ENCODE assay signal across 19 cellular contexts in genomic region chr11:17407575-17407974, GRCh38. TPM values are rescaled to one million over a fixed set of nuclear protein-coding genes. Genes with fewer than 3 reads are reported as not detected.
DNase-seq lines count a peak whose midpoint lies in the region; ATAC-seq, FAIRE-seq and TF ChIP-seq lines count a peak whose summit lies in the region.
"Had no signal": no experiment of that assay in that cellular context is flagged by ENCODE, and none has a peak within 500 bp of the region (broad histone marks: within the 10 kb centered on the region; RNA-seq: fewer than 3 reads in every experiment).

No MANE protein-coding gene starts in this region.

- POLR2A ChIA-PET in OCI-LY7 (lab: Charles Lee) = interaction anchor here (0.6 to 0.7 kb wide), 2 partner anchors 11 to 409 kb away, joined by 3 to 4 read pairs; no protein-coding TSS in a partner anchor

- H3K9me2 ChIP-seq in OCI-LY7 (ENCODE audit: insufficient read depth, low read length) = no peaks in the 10 kb centered on the region

- H3K4me1 Mint-ChIP-seq in activated CD4-positive, alpha-beta T cell treated with anti-CD3 and anti-CD28 coated beads, Interleukin-2, amount 10 ng/mL, durations not matched to agents 24 days and 14 days = peaks cover 2% of the 10 kb centered on the region
- H3K4me1 Mint-ChIP-seq: CD4-positive, CD25-positive, alpha-beta regulatory T cell had no signal

- H3K4me1 ChIP-seq in BLaER1 treated with 17β-estradiol and CSF1 and Interleukin-3, amounts not matched to agents 10 nM and 100 nM = peaks cover 25 to 65% (median 57%) of the 10 kb centered on the region in 10 experiments
- H3K4me1 ChIP-seq in OCI-LY7 (ENCODE audit: insufficient read depth, low read length, poor library complexity, severe bottlenecking) = peaks cover 16% of the 10 kb centered on the region
- peaks cover 27% of the 10 kb centered on the region for H3K4me1 ChIP-seq in psoas muscle
- H3K4me1 ChIP-seq: Caco-2 had no signal

- H3K36me3 Mint-ChIP-seq in activated CD4-positive, alpha-beta T cell treated with anti-CD3 and anti-CD28 coated beads, Interleukin-2, amount 10 ng/mL, durations not matched to agents 24 days and 14 days (ENCODE audit: low read depth) = no peaks in the 10 kb centered on the region
- H3K36me3 Mint-ChIP-seq: CD4-positive, CD25-positive, alpha-beta regulatory T cell had no signal

- H3K4me2 ChIP-seq in BLaER1 treated with 17β-estradiol and CSF1 and Interleukin-3, amounts not matched to agents 10 nM and 100 nM = peak overlapping the region; percentile 3 to 92 (median 83); a peak in 18 of 22 replicates
- no peak overlapping the region for H3K4me2 ChIP-seq in OCI-LY7 (ENCODE audit: low read length)

- WGBS in psoas muscle, 3 donors = 90 to 100% (median 95%) methylated on average over 2 of the region's 2 CpGs

- H3K27ac ChIP-seq in BLaER1 treated with 17β-estradiol and CSF1 and Interleukin-3, amounts not matched to agents 10 nM and 100 nM = peak overlapping the region in 4 of 11 experiments; percentile 63 to 71 (median 68); a peak in 2 of 22 replicates
- H3K27ac ChIP-seq in OCI-LY7 (ENCODE audit: low read depth, low read length, poor library complexity, severe bottlenecking) (no peak overlapping the region), psoas muscle (peak overlapping the region; percentile 88)

- H3K9me3 Mint-ChIP-seq in activated CD4-positive, alpha-beta T cell treated with anti-CD3 and anti-CD28 coated beads, Interleukin-2, amount 10 ng/mL, durations not matched to agents 24 days and 14 days = no peaks in the 10 kb centered on the region

- DNase-seq in OCI-LY7 (ENCODE audit: low spot score) (no peak), bronchial epithelial cell (ENCODE audit: low read depth) (no peak), psoas muscle (no peak), GM10266 (ENCODE audit: extremely low spot score) (no peak)
- no peak for DNase-seq in activated CD4-positive, alpha-beta T cell treated with anti-CD3 and anti-CD28 coated beads, Interleukin-2, amount 10 ng/mL, durations not matched to agents 24 days and 14 days
- DNase-seq: Caco-2; CD4-positive, CD25-positive, alpha-beta regulatory T cell; DMS153; HCEC 1CT; KBM-7; NCI-H1436 treated with DMSO at 0.1 percent for 48 hours; NCI-H2081; NCI-H510A treated with DMSO at 0.1 percent for 48 hours; NCI-H82; Right ventricle myocardium superior had no signal

- no peak overlapping the region for H3K4me3 ChIP-seq in BLaER1 treated with 17β-estradiol and CSF1 and Interleukin-3, amounts not matched to agents 10 nM and 100 nM
- H3K4me3 ChIP-seq in OCI-LY7 (ENCODE audit: low read depth, low read length, poor library complexity, severe bottlenecking) (no peak overlapping the region), bronchial epithelial cell (ENCODE audit: low read depth, low read length) (no peak overlapping the region), psoas muscle (no peak overlapping the region)

- H2AFZ ChIP-seq in OCI-LY7 (ENCODE audit: low read length) = peak overlapping the region; percentile 21; the same call in 1 of the 2 replicates

- peak; percentile 23 for FAIRE-seq in bronchial epithelial cell (lab: Jason Lieb, UNC)

- CTCF ChIA-PET in OCI-LY7 (lab: Charles Lee; ENCODE audit: unreplicated experiment) = no interaction called here

- H3K4me3 Mint-ChIP-seq in activated CD4-positive, alpha-beta T cell treated with anti-CD3 and anti-CD28 coated beads, Interleukin-2, amount 10 ng/mL, durations not matched to agents 24 days and 14 days = no peak overlapping the region

- TF ChIP-seq CTCF in OCI-LY7 (conservative IDR thresholded peaks at IDR 0.05; ENCODE audit: low read length) = no peak
- TF ChIP-seq CTCF in bronchial epithelial cell (IDR thresholded peaks at IDR 0.05; ENCODE audit: insufficient read depth, low read length, severe bottlenecking) = no peak
- TF ChIP-seq CTCF in psoas muscle (IDR thresholded peaks at IDR 0.05) = no peak
- no peak for TF ChIP-seq CTCF in GM10266 (IDR thresholded peaks at IDR 0.05; ENCODE audit: control insufficient read depth, insufficient read depth, low read depth, missing control alignments)

- no peaks in the 10 kb centered on the region for H3K27me3 ChIP-seq in BLaER1 treated with 17β-estradiol and CSF1 and Interleukin-3, amounts not matched to agents 10 nM and 100 nM
- H3K27me3 ChIP-seq in bronchial epithelial cell (ENCODE audit: control insufficient read depth, insufficient read depth, low read length) = peaks cover 2% of the 10 kb centered on the region
- H3K27me3 ChIP-seq in psoas muscle (ENCODE audit: insufficient read depth in 3 of 3, low read length in 2 of 3) = no peaks in the 10 kb centered on the region

- no peaks in the 10 kb centered on the region for H3K9me3 ChIP-seq in BLaER1 treated with 17β-estradiol and CSF1 and Interleukin-3, amounts not matched to agents 10 nM and 100 nM (replicated peaks in 1 of 11)
- H3K9me3 ChIP-seq in OCI-LY7 (ENCODE audit: low read length) (no peaks in the 10 kb centered on the region), psoas muscle (no peaks in the 10 kb centered on the region)
- H3K9me3 ChIP-seq: Caco-2 had no signal

- no peak overlapping the region for H3K27ac Mint-ChIP-seq in activated CD4-positive, alpha-beta T cell treated with anti-CD3 and anti-CD28 coated beads, Interleukin-2, amount 10 ng/mL, durations not matched to agents 24 days and 14 days
- H3K27ac Mint-ChIP-seq: CD4-positive, CD25-positive, alpha-beta regulatory T cell had no signal

- no peaks in the 10 kb centered on the region for H4K20me1 ChIP-seq in BLaER1 treated with 17β-estradiol and CSF1 and Interleukin-3, amounts not matched to agents 10 nM and 100 nM
- no peaks in the 10 kb centered on the region for H4K20me1 ChIP-seq in OCI-LY7 (ENCODE audit: insufficient read depth, low read length)

- no peak overlapping the region for H3K9ac ChIP-seq in BLaER1 treated with 17β-estradiol and CSF1 and Interleukin-3, amounts not matched to agents 10 nM and 100 nM

- BruUV-seq in OCI-LY7 (replicated peaks; lab: Mats Ljungman, UMichigan) = no TSS peak

- peaks cover 4% of the 10 kb centered on the region for H3K27me3 Mint-ChIP-seq in activated CD4-positive, alpha-beta T cell treated with anti-CD3 and anti-CD28 coated beads, Interleukin-2, amount 10 ng/mL, durations not matched to agents 24 days and 14 days
- H3K27me3 Mint-ChIP-seq: CD4-positive, CD25-positive, alpha-beta regulatory T cell had no signal

- H3K36me3 ChIP-seq in BLaER1 treated with 17β-estradiol and CSF1 and Interleukin-3, amounts not matched to agents 10 nM and 100 nM = no peaks in the 10 kb centered on the region
- H3K36me3 ChIP-seq in OCI-LY7 (ENCODE audit: insufficient read depth, low read length) = no peaks in the 10 kb centered on the region
- no peaks in the 10 kb centered on the region for H3K36me3 ChIP-seq in bronchial epithelial cell (ENCODE audit: control insufficient read depth, insufficient read depth, low read length)
- no peaks in the 10 kb centered on the region for H3K36me3 ChIP-seq in psoas muscle (ENCODE audit: insufficient read depth in 1 of 2, low read depth in 1 of 2)

- intact Hi-C loops in OCI-LY7 (cut with micrococcal nuclease; ENCODE audit: unreplicated experiment) (no loop called here), psoas muscle (cut with DNase I) (no loop called here)
- intact Hi-C loops in activated CD4-positive, alpha-beta T cell treated with anti-CD3 and anti-CD28 coated beads, Interleukin-2, amount 10 ng/mL, durations not matched to agents 24 days and 14 days (cut with micrococcal nuclease) = no loop called here

- H3K79me2 ChIP-seq in OCI-LY7 (ENCODE audit: insufficient read depth, low read depth, low read length) = no peaks in the 10 kb centered on the region

- no peak for ATAC-seq in psoas muscle
- no peak for ATAC-seq in GM18858 (IDR thresholded peaks at IDR 0.05; ENCODE audit: unreplicated experiment)
- ATAC-seq in GM18909 (IDR thresholded peaks at IDR 0.05; ENCODE audit: poor library complexity, unreplicated experiment) = no peak
- ATAC-seq: Panc1 had no signal

RNA-seq across cellular contexts. Expression of gene KCNJ11, which starts 19.1 kb away (rescaled TPM):
- 5.1 and 7.0 TPM in 2 replicates for total RNA-seq in OCI-LY7 (2014; rRNA removed; shearing (Covaris generic))
- total RNA-seq in OCI-LY7 (2022) (7.5 and 8.0 TPM in 2 replicates), bronchial epithelial cell (0.77 and 0.79 TPM in 2 replicates), psoas muscle (100 to 1,000 TPM in 2 of 4 donors, 10 to 100 TPM in 2; 88.4 to 173 (median 126) TPM)
- 10 to 100 TPM; 66.5 to 87.5 (median 86.8) TPM for polyA plus RNA-seq in psoas muscle
- 0.85 and 1.1 TPM in 2 replicates for total RNA-seq in activated CD4-positive, alpha-beta T cell treated with anti-CD3 and anti-CD28 coated beads, Interleukin-2, amount 10 ng/mL, durations not matched to agents 24 days and 14 days
- total RNA-seq: CD4-positive, CD25-positive, alpha-beta regulatory T cell had no signal
- polyA plus RNA-seq: CD4-positive, CD25-positive, alpha-beta regulatory T cell had no signal

RNA-seq across cellular contexts. Expression of gene NCR3LG1, which starts 56.0 kb away (rescaled TPM):
- 6.0 and 7.7 TPM in 2 replicates for total RNA-seq in OCI-LY7 (2014; rRNA removed; shearing (Covaris generic))
- total RNA-seq in OCI-LY7 (2022) = 22.3 and 23.0 TPM in 2 replicates
- total RNA-seq in bronchial epithelial cell = 1.3 and 2.6 TPM in 2 replicates
- under 1 TPM; 0.09 to 0.71 (median 0.17) TPM for total RNA-seq in psoas muscle
- polyA plus RNA-seq in psoas muscle = under 1 TPM; 0.01 to 0.18 (median 0.14) TPM
- 4.4 and 4.5 TPM in 2 replicates for total RNA-seq in activated CD4-positive, alpha-beta T cell treated with anti-CD3 and anti-CD28 coated beads, Interleukin-2, amount 10 ng/mL, durations not matched to agents 24 days and 14 days

Comparison
In these comparisons a context has a peak if more than half of its experiments do, and no peak if none do; other contexts are left out.
1. RNA of gene KCNJ11, which starts 19.1 kb away (total RNA-seq): 88.4 to 173 TPM in psoas muscle; 5.1 to 8.0 TPM in OCI-LY7, 0.85 to 1.1 TPM in activated CD4-positive, alpha-beta T cell treated with anti-CD3 and anti-CD28 coated beads, Interleukin-2, amount 10 ng/mL, durations not matched to agents 24 days and 14 days and 0.77 to 0.79 TPM in bronchial epithelial cell; every median in the first group is over 4 times any median in the second.